8 cellular contexts compared by ENCODE assay signal in genomic region chr4:101191302-101192098, GRCh38.
DNase-seq lines count a peak whose midpoint lies in the region; ATAC-seq and TF ChIP-seq lines count a peak whose summit lies in the region.

No MANE protein-coding gene starts in this region.

- WGBS in right lobe of liver (ENCODE audit: insufficient coverage, low coverage, low lambda C conversion rate, missing lambda C conversion rate), result 19% methylated on average over 3 of the region's 4 CpGs
- WGBS in suprapubic skin, result 30% methylated on average over 4 of the region's 4 CpGs

- ATAC-seq in right lobe of liver (peak; percentile 96 to 98 (median 98)), HG02973 (IDR thresholded peaks at IDR 0.05; ENCODE audit: unreplicated experiment) (no peak), GM18511 (IDR thresholded peaks at IDR 0.05; ENCODE audit: unreplicated experiment) (no peak), HG03045 (IDR thresholded peaks at IDR 0.05; ENCODE audit: unreplicated experiment) (no peak)

- H3K36me3 ChIP-seq in right lobe of liver (no peaks in the 10 kb centered on the region), suprapubic skin (no peaks in the 10 kb centered on the region)

- H3K27me3 ChIP-seq in right lobe of liver, result no peaks in the 10 kb centered on the region
- H3K27me3 ChIP-seq in suprapubic skin, result no peaks in the 10 kb centered on the region

- DNase-seq in NCI-H2029 treated with DMSO at 0.1 percent for 48 hours (lab: John Stamatoyannopoulos, UW) (peak; percentile 54), dermis blood vessel endothelial cell (peak; percentile 96), right lobe of liver (peak; percentile 78 to 90 (median 82)), suprapubic skin (ENCODE audit: low spot score in 2 of 2) (peak in 1 of 2 donors; percentile 79), KG1 (lab: John Stamatoyannopoulos, UW) (no peak)

- TF ChIP-seq EP300 in suprapubic skin (IDR thresholded peaks at IDR 0.05), result peak; percentile 19

- H3K9me3 ChIP-seq in right lobe of liver, result no peaks in the 10 kb centered on the region
- no peaks in the 10 kb centered on the region for H3K9me3 ChIP-seq in suprapubic skin

- peak overlapping the region in 2 of 3 donors; percentile 64 to 65 for H3K27ac ChIP-seq in right lobe of liver
- H3K27ac ChIP-seq in suprapubic skin, result peak overlapping the region; percentile 49

- TF ChIP-seq POLR2A in right lobe of liver (IDR thresholded peaks at IDR 0.05) (no peak), suprapubic skin (IDR thresholded peaks at IDR 0.05) (no peak)

- intact Hi-C loops in right lobe of liver (cut with DNase I), result no loop called here

- TF ChIP-seq CTCF in right lobe of liver (IDR thresholded peaks at IDR 0.05) (no peak), suprapubic skin (IDR thresholded peaks at IDR 0.05) (no peak)

- no peak overlapping the region for H3K4me3 ChIP-seq in right lobe of liver
- H3K4me3 ChIP-seq in suprapubic skin, result no peak overlapping the region

- H3K4me1 ChIP-seq in right lobe of liver, result peaks cover 0 to 32% (median 9%) of the 10 kb centered on the region in 4 donors
- H3K4me1 ChIP-seq in suprapubic skin, result peaks cover 20% of the 10 kb centered on the region

Comparison
In these comparisons a context has a peak if more than half of its experiments do, and no peak if none do; other contexts are left out.
1. ATAC-seq: peak in right lobe of liver (4 of 4); none in HG02973 (single experiment), GM18511 (single experiment) and HG03045 (single experiment).